In the genomic region with DNA sequence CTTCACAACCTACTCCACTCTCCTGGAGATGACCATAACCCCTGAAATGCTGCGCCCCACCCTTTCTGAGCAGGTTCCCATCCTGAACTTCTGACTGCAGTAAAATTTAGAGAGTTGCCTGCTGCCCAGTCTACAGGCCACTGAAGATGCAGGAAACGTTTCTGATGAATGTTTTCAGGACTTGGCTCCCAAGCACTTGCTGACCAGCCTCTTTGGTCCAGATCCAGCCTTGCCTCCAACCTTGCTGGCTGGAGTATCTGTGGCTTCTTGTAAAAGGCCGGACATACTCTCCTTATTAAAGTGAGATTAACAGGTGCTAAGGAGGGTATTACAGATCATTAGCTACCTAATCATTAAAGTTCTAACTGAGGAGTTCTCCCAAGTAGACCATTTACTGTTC, we compare ENCODE assay signal across 24 cellular contexts.
DNase-seq lines count a peak whose midpoint lies in the region; FAIRE-seq and TF ChIP-seq lines count a peak whose summit lies in the region.
"Had no signal": no experiment of that assay in that cellular context is flagged by ENCODE, and none has a peak within 500 bp of the region (broad histone marks: within the 10 kb centered on the region; RNA-seq: fewer than 3 reads in every experiment).

No MANE protein-coding gene starts in this region.

- H3K9me3 ChIP-seq in astrocyte (ENCODE audit: insufficient read depth, low read depth, low read length), result no peaks in the 10 kb centered on the region
- H3K9me3 ChIP-seq in prostate gland, result no peaks in the 10 kb centered on the region
- H3K9me3 ChIP-seq: A549, BLaER1 had no signal

- H3K4me3 ChIP-seq in astrocyte (ENCODE audit: insufficient read depth, low read depth, low read length), result no peak overlapping the region
- no peak overlapping the region for H3K4me3 ChIP-seq in prostate gland
- H3K4me3 ChIP-seq: A549, BLaER1, GM12878 had no signal

- TF ChIP-seq POLR2A in prostate gland (IDR thresholded peaks at IDR 0.05), result no peak

- no peak for FAIRE-seq in astrocyte (lab: Jason Lieb, UNC)
- FAIRE-seq: A549, GM12878, HTR-8/SVneo, RCC 7860 had no signal

- H3K27ac Mint-ChIP-seq in HFFc6 (peak overlapping the region; percentile 89), astrocyte (ENCODE audit: unreplicated experiment) (no peak overlapping the region), type B pancreatic cell (peak overlapping the region; percentile 81)
- H3K27ac Mint-ChIP-seq: CD4-positive, alpha-beta T cell; IgD-negative memory B cell had no signal

- H3K79me2 ChIP-seq in astrocyte (ENCODE audit: insufficient read depth, low read length), result no peaks in the 10 kb centered on the region

- H4K20me1 ChIP-seq in astrocyte (ENCODE audit: insufficient read depth, low read length), result no peaks in the 10 kb centered on the region
- H4K20me1 ChIP-seq: BLaER1 had no signal

- H3K27me3 ChIP-seq in astrocyte (ENCODE audit: insufficient read depth, low read length), result no peaks in the 10 kb centered on the region
- H3K27me3 ChIP-seq in prostate gland (replicated peaks; ENCODE audit: insufficient read depth), result no peaks in the 10 kb centered on the region
- H3K27me3 ChIP-seq: BLaER1 had no signal

- intact Hi-C loops in prostate gland (cut with DNase I), result no loop called here

- 52% methylated on average over 3 of the region's 3 CpGs for WGBS in prostate gland

- no peak overlapping the region for H2AFZ ChIP-seq in astrocyte (ENCODE audit: low read depth, low read length)

- H3K36me3 ChIP-seq in astrocyte (ENCODE audit: insufficient read depth, low read length) (no peaks in the 10 kb centered on the region), prostate gland (no peaks in the 10 kb centered on the region)
- H3K36me3 ChIP-seq: BLaER1 had no signal

- H3K4me1 Mint-ChIP-seq in HFFc6 (ENCODE audit: low read depth) (peaks cover 62% of the 10 kb centered on the region), astrocyte (ENCODE audit: low read depth, unreplicated experiment) (peaks cover 41% of the 10 kb centered on the region), type B pancreatic cell (ENCODE audit: unreplicated experiment) (no peaks in the 10 kb centered on the region)

- H3K27ac ChIP-seq in astrocyte (ENCODE audit: low read depth, low read length) (no peak overlapping the region), prostate gland (no peak overlapping the region)
- H3K27ac ChIP-seq: A549, BLaER1 had no signal

- H3K9ac ChIP-seq in astrocyte (ENCODE audit: low read length), result no peak overlapping the region
- H3K9ac ChIP-seq: BLaER1 had no signal

- H3K36me3 Mint-ChIP-seq in HFFc6 (ENCODE audit: low read depth) (peaks cover under 1% of the 10 kb centered on the region), astrocyte (ENCODE audit: low read depth, unreplicated experiment) (no peaks in the 10 kb centered on the region), type B pancreatic cell (no peaks in the 10 kb centered on the region)
- H3K36me3 Mint-ChIP-seq: IgD-negative memory B cell had no signal

- peaks cover 15% of the 10 kb centered on the region for H3K4me1 ChIP-seq in astrocyte (ENCODE audit: insufficient read depth, low read length)
- no peaks in the 10 kb centered on the region for H3K4me1 ChIP-seq in prostate gland (replicated peaks)
- H3K4me1 ChIP-seq: BLaER1 had no signal

- no peak overlapping the region; the same call in 1 of the 2 replicates for H3K4me3 Mint-ChIP-seq in HFFc6
- no peak overlapping the region for H3K4me3 Mint-ChIP-seq in astrocyte (ENCODE audit: unreplicated experiment)
- no peak overlapping the region for H3K4me3 Mint-ChIP-seq in type B pancreatic cell
- H3K4me3 Mint-ChIP-seq: CD4-positive, alpha-beta T cell; IgD-negative memory B cell had no signal

- no peak overlapping the region for H3K4me2 ChIP-seq in astrocyte (ENCODE audit: low read length)
- H3K4me2 ChIP-seq: A549, BLaER1 had no signal

- no peak for DNase-seq in HFFc6
- DNase-seq in astrocyte (ENCODE audit: low read depth), result peak; percentile 42
- DNase-seq in fibroblast of peridontal ligament (ENCODE audit: extremely low read depth), result peak; percentile 45
- no peak for DNase-seq in type B pancreatic cell (ENCODE audit: extremely low spot score, unreplicated experiment)
- no peak for DNase-seq in NCI-H2107 (lab: John Stamatoyannopoulos, UW)
- DNase-seq in prostate gland (ENCODE audit: low spot score), result no peak
- DNase-seq in amygdala (lab: John Stamatoyannopoulos, UW), result no peak
- DNase-seq: CD4-positive, alpha-beta T cell; COR-L47; DMS 273 treated with DMSO at 0.1 percent for 48 hours; DMS79 treated with DMSO at 0.1 percent for 48 hours; GOT3; HCEC 1CT; NCI-H1417; NCI-H187; NCI-H446 treated with DMSO at 0.1 percent for 48 hours; NCI-H526 treated with DMSO at 0.1 percent for 48 hours; OCI-M1 had no signal

- H3K27me3 Mint-ChIP-seq in HFFc6 (ENCODE audit: insufficient read depth), result no peaks in the 10 kb centered on the region; the same call in none of the 2 replicates
- H3K27me3 Mint-ChIP-seq in astrocyte (ENCODE audit: low read depth, unreplicated experiment), result no peaks in the 10 kb centered on the region
- no peaks in the 10 kb centered on the region for H3K27me3 Mint-ChIP-seq in type B pancreatic cell

- H3K9me3 Mint-ChIP-seq in HFFc6, result 0 out of 2 replicates have a peak, but pooled peaks cover 1% of the 10 kb centered on the region
- peaks cover 7% of the 10 kb centered on the region for H3K9me3 Mint-ChIP-seq in astrocyte (ENCODE audit: unreplicated experiment)
- peaks cover 3% of the 10 kb centered on the region for H3K9me3 Mint-ChIP-seq in type B pancreatic cell
- H3K9me3 Mint-ChIP-seq: CD4-positive, alpha-beta T cell had no signal

- TF ChIP-seq CTCF in HFFc6 (IDR thresholded peaks at IDR 0.05), result no peak
- no peak for TF ChIP-seq CTCF in astrocyte (IDR thresholded peaks at IDR 0.05; ENCODE audit: insufficient read depth, low read depth, low read length)
- TF ChIP-seq CTCF in type B pancreatic cell (conservative IDR thresholded peaks at IDR 0.05), result no peak
- no peak for TF ChIP-seq CTCF in prostate gland (IDR thresholded peaks at IDR 0.05)

Comparison
In these comparisons a context has a peak if more than half of its experiments do, and no peak if none do; other contexts are left out.
1. DNase-seq: peak in astrocyte (single experiment) and fibroblast of peridontal ligament (single experiment); none in HFFc6 (single experiment), type B pancreatic cell (single experiment), NCI-H2107 (single experiment), prostate gland (single experiment) and amygdala (0 of 56).